ENCODE assay signal across 1 cellular context in the genomic region with DNA sequence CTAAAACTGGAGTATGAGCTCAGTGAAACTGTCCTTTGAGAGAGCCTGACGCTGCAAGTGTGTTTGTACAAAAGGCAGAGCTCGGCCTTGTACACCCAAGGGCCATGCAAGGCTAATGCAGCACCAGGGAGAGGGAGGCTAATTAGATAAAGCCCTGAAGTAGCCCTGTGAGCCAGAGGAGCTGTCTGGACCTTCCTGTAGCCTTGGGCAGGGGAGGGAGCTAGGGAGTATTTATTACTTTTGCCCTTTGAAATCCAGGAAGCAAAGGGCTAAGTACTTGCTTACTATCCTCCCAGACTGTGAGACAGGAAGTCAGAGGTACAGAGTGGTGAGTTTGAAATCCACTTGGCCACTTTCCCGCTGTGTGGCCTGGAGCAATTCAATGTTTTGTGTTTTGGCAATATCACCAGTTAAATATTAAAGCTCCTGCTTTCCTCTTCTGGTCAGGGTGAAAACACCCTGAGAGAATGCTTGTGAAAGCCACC.
TF ChIP-seq lines count a peak whose summit lies in the region.

No MANE protein-coding gene starts in this region.

TF ChIP-seq in HepG2, 621 proteins besides CTCF, POLR2A, EP300 and RAD21 (continues in another document):
- TF ChIP-seq NAIF1 (CRISPR knock-in tag; IDR thresholded peaks at IDR 0.05; ENCODE audit: borderline replicate concordance), result no peak
- no peak for TF ChIP-seq ZFP36 (IDR thresholded peaks at IDR 0.05; ENCODE audit: borderline replicate concordance, low read depth, low read length, partially characterized antibody)
- peak; percentile 42 for TF ChIP-seq POLR2AphosphoS5 (IDR thresholded peaks at IDR 0.05; ENCODE audit: low read depth, low read length)
- no peak for TF ChIP-seq SNAPC2 (CRISPR knock-in tag; IDR thresholded peaks at IDR 0.05)
- TF ChIP-seq, protein P1, sequence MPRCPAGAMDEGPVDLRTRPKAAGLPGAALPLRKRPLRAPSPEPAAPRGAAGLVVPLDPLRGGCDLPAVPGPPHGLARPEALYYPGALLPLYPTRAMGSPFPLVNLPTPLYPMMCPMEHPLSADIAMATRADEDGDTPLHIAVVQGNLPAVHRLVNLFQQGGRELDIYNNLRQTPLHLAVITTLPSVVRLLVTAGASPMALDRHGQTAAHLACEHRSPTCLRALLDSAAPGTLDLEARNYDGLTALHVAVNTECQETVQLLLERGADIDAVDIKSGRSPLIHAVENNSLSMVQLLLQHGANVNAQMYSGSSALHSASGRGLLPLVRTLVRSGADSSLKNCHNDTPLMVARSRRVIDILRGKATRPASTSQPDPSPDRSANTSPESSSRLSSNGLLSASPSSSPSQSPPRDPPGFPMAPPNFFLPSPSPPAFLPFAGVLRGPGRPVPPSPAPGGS (CRISPR knock-in tag; IDR thresholded peaks at IDR 0.05), result no peak
- TF ChIP-seq, protein P2, sequence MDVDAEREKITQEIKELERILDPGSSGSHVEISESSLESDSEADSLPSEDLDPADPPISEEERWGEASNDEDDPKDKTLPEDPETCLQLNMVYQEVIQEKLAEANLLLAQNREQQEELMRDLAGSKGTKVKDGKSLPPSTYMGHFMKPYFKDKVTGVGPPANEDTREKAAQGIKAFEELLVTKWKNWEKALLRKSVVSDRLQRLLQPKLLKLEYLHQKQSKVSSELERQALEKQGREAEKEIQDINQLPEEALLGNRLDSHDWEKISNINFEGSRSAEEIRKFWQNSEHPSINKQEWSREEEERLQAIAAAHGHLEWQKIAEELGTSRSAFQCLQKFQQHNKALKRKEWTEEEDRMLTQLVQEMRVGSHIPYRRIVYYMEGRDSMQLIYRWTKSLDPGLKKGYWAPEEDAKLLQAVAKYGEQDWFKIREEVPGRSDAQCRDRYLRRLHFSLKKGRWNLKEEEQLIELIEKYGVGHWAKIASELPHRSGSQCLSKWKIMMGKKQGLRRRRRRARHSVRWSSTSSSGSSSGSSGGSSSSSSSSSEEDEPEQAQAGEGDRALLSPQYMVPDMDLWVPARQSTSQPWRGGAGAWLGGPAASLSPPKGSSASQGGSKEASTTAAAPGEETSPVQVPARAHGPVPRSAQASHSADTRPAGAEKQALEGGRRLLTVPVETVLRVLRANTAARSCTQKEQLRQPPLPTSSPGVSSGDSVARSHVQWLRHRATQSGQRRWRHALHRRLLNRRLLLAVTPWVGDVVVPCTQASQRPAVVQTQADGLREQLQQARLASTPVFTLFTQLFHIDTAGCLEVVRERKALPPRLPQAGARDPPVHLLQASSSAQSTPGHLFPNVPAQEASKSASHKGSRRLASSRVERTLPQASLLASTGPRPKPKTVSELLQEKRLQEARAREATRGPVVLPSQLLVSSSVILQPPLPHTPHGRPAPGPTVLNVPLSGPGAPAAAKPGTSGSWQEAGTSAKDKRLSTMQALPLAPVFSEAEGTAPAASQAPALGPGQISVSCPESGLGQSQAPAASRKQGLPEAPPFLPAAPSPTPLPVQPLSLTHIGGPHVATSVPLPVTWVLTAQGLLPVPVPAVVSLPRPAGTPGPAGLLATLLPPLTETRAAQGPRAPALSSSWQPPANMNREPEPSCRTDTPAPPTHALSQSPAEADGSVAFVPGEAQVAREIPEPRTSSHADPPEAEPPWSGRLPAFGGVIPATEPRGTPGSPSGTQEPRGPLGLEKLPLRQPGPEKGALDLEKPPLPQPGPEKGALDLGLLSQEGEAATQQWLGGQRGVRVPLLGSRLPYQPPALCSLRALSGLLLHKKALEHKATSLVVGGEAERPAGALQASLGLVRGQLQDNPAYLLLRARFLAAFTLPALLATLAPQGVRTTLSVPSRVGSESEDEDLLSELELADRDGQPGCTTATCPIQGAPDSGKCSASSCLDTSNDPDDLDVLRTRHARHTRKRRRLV (CRISPR knock-in tag; IDR thresholded peaks at IDR 0.05), result no peak
- TF ChIP-seq, protein P3, sequence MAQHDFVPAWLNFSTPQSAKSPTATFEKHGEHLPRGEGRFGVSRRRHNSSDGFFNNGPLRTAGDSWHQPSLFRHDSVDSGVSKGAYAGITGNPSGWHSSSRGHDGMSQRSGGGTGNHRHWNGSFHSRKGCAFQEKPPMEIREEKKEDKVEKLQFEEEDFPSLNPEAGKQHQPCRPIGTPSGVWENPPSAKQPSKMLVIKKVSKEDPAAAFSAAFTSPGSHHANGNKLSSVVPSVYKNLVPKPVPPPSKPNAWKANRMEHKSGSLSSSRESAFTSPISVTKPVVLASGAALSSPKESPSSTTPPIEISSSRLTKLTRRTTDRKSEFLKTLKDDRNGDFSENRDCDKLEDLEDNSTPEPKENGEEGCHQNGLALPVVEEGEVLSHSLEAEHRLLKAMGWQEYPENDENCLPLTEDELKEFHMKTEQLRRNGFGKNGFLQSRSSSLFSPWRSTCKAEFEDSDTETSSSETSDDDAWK (CRISPR knock-in tag; IDR thresholded peaks at IDR 0.05), result no peak
- TF ChIP-seq ZNF598 (CRISPR knock-in tag; IDR thresholded peaks at IDR 0.05; ENCODE audit: borderline replicate concordance), result peak; percentile 22; the same call in 1 of the 2 replicates
- TF ChIP-seq MYC (CRISPR knock-in tag; IDR thresholded peaks at IDR 0.05; ENCODE audit: borderline replicate concordance), result no peak
- no peak for TF ChIP-seq TBX3 (IDR thresholded peaks at IDR 0.05; ENCODE audit: borderline replicate concordance)
- no peak for TF ChIP-seq ATAD3A (CRISPR knock-in tag; IDR thresholded peaks at IDR 0.05)
- TF ChIP-seq, protein P4, sequence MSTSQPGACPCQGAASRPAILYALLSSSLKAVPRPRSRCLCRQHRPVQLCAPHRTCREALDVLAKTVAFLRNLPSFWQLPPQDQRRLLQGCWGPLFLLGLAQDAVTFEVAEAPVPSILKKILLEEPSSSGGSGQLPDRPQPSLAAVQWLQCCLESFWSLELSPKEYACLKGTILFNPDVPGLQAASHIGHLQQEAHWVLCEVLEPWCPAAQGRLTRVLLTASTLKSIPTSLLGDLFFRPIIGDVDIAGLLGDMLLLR (CRISPR knock-in tag; IDR thresholded peaks at IDR 0.05), result no peak
- peak; percentile 36; the same call in 1 of the 2 replicates for TF ChIP-seq ISL2 (CRISPR knock-in tag; IDR thresholded peaks at IDR 0.05)
- TF ChIP-seq MTF1 (CRISPR knock-in tag; IDR thresholded peaks at IDR 0.05), result no peak
- peak; percentile 81 for TF ChIP-seq SAP130 (CRISPR knock-in tag; IDR thresholded peaks at IDR 0.05; ENCODE audit: low read depth)
- no peak for TF ChIP-seq CHD2 (IDR thresholded peaks at IDR 0.05; ENCODE audit: low read depth, low read length)
- TF ChIP-seq ZNF550 (CRISPR knock-in tag; IDR thresholded peaks at IDR 0.05; ENCODE audit: borderline replicate concordance), result no peak
- TF ChIP-seq THAP11 (CRISPR knock-in tag; IDR thresholded peaks at IDR 0.05), result no peak
- no peak for TF ChIP-seq ZNF790 (CRISPR knock-in tag; IDR thresholded peaks at IDR 0.05; ENCODE audit: borderline replicate concordance)
- peak; percentile 70; the same call in 1 of the 2 replicates for TF ChIP-seq ZNF430 (CRISPR knock-in tag; IDR thresholded peaks at IDR 0.05)
- no peak for TF ChIP-seq ZNF766 (CRISPR knock-in tag; IDR thresholded peaks at IDR 0.05; ENCODE audit: borderline replicate concordance)
- TF ChIP-seq, protein P5, sequence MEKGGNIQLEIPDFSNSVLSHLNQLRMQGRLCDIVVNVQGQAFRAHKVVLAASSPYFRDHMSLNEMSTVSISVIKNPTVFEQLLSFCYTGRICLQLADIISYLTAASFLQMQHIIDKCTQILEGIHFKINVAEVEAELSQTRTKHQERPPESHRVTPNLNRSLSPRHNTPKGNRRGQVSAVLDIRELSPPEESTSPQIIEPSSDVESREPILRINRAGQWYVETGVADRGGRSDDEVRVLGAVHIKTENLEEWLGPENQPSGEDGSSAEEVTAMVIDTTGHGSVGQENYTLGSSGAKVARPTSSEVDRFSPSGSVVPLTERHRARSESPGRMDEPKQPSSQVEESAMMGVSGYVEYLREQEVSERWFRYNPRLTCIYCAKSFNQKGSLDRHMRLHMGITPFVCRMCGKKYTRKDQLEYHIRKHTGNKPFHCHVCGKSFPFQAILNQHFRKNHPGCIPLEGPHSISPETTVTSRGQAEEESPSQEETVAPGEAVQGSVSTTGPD (CRISPR knock-in tag; IDR thresholded peaks at IDR 0.05), result peak; percentile 71; the same call in 1 of the 2 replicates
- peak; percentile 46; the same call in 1 of the 2 replicates for TF ChIP-seq RBFOX2 (IDR thresholded peaks at IDR 0.05; ENCODE audit: low read depth, low read length)
- TF ChIP-seq ZNF124 (CRISPR knock-in tag; IDR thresholded peaks at IDR 0.05), result peak; percentile 63; the same call in 1 of the 2 replicates
- TF ChIP-seq SRSF4 (IDR thresholded peaks at IDR 0.05; ENCODE audit: low read depth, low read length, poor library complexity, severe bottlenecking), result no peak
- TF ChIP-seq ZNF660 (CRISPR knock-in tag; IDR thresholded peaks at IDR 0.05; ENCODE audit: borderline replicate concordance, low read depth), result no peak
- TF ChIP-seq, protein P6, sequence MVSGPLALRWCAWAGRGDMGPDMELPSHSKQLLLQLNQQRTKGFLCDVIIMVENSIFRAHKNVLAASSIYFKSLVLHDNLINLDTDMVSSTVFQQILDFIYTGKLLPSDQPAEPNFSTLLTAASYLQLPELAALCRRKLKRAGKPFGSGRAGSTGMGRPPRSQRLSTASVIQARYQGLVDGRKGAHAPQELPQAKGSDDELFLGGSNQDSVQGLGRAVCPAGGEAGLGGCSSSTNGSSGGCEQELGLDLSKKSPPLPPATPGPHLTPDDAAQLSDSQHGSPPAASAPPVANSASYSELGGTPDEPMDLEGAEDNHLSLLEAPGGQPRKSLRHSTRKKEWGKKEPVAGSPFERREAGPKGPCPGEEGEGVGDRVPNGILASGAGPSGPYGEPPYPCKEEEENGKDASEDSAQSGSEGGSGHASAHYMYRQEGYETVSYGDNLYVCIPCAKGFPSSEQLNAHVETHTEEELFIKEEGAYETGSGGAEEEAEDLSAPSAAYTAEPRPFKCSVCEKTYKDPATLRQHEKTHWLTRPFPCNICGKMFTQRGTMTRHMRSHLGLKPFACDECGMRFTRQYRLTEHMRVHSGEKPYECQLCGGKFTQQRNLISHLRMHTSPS (CRISPR knock-in tag; IDR thresholded peaks at IDR 0.05; ENCODE audit: low read depth), result no peak
- TF ChIP-seq ZFX (CRISPR knock-in tag; IDR thresholded peaks at IDR 0.05; ENCODE audit: low read depth), result peak; percentile 50
- TF ChIP-seq, protein P7, sequence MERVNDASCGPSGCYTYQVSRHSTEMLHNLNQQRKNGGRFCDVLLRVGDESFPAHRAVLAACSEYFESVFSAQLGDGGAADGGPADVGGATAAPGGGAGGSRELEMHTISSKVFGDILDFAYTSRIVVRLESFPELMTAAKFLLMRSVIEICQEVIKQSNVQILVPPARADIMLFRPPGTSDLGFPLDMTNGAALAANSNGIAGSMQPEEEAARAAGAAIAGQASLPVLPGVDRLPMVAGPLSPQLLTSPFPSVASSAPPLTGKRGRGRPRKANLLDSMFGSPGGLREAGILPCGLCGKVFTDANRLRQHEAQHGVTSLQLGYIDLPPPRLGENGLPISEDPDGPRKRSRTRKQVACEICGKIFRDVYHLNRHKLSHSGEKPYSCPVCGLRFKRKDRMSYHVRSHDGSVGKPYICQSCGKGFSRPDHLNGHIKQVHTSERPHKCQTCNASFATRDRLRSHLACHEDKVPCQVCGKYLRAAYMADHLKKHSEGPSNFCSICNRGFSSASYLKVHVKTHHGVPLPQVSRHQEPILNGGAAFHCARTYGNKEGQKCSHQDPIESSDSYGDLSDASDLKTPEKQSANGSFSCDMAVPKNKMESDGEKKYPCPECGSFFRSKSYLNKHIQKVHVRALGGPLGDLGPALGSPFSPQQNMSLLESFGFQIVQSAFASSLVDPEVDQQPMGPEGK (CRISPR knock-in tag; IDR thresholded peaks at IDR 0.05), result peak; percentile 21; the same call in 1 of the 2 replicates
- peak; percentile 64 for TF ChIP-seq POLR2G (IDR thresholded peaks at IDR 0.05; ENCODE audit: low read depth, low read length)
- no peak for TF ChIP-seq ZNF569 (CRISPR knock-in tag; IDR thresholded peaks at IDR 0.05; ENCODE audit: borderline replicate concordance)
- TF ChIP-seq SCMH1 (CRISPR knock-in tag; IDR thresholded peaks at IDR 0.05; ENCODE audit: borderline replicate concordance), result no peak
- TF ChIP-seq, protein P8, sequence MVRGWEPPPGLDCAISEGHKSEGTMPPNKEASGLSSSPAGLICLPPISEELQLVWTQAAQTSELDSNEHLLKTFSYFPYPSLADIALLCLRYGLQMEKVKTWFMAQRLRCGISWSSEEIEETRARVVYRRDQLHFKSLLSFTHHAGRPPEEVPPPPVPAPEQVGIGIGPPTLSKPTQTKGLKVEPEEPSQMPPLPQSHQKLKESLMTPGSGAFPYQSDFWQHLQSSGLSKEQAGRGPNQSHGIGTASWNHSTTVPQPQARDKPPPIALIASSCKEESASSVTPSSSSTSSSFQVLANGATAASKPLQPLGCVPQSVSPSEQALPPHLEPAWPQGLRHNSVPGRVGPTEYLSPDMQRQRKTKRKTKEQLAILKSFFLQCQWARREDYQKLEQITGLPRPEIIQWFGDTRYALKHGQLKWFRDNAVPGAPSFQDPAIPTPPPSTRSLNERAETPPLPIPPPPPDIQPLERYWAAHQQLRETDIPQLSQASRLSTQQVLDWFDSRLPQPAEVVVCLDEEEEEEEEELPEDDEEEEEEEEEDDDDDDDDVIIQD (CRISPR knock-in tag; IDR thresholded peaks at IDR 0.05; ENCODE audit: low read depth), result 0 out of 2 replicates have a peak, but pooled peaks have one; percentile 22
- no peak for TF ChIP-seq SUZ12 (IDR thresholded peaks at IDR 0.05; ENCODE audit: low read depth, low read length)
- TF ChIP-seq ZNF678 (CRISPR knock-in tag; IDR thresholded peaks at IDR 0.05), result no peak
- TF ChIP-seq, protein P9, sequence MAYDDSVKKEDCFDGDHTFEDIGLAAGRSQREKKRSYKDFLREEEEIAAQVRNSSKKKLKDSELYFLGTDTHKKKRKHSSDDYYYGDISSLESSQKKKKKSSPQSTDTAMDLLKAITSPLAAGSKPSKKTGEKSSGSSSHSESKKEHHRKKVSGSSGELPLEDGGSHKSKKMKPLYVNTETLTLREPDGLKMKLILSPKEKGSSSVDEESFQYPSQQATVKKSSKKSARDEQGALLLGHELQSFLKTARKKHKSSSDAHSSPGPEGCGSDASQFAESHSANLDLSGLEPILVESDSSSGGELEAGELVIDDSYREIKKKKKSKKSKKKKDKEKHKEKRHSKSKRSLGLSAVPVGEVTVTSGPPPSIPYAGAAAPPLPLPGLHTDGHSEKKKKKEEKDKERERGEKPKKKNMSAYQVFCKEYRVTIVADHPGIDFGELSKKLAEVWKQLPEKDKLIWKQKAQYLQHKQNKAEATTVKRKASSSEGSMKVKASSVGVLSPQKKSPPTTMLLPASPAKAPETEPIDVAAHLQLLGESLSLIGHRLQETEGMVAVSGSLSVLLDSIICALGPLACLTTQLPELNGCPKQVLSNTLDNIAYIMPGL (CRISPR knock-in tag; IDR thresholded peaks at IDR 0.05; ENCODE audit: borderline replicate concordance in 1 of 2, low read depth in 1 of 2), result peak; percentile 37 to 53; a peak in 1 of 4 replicates
- TF ChIP-seq, protein P10, sequence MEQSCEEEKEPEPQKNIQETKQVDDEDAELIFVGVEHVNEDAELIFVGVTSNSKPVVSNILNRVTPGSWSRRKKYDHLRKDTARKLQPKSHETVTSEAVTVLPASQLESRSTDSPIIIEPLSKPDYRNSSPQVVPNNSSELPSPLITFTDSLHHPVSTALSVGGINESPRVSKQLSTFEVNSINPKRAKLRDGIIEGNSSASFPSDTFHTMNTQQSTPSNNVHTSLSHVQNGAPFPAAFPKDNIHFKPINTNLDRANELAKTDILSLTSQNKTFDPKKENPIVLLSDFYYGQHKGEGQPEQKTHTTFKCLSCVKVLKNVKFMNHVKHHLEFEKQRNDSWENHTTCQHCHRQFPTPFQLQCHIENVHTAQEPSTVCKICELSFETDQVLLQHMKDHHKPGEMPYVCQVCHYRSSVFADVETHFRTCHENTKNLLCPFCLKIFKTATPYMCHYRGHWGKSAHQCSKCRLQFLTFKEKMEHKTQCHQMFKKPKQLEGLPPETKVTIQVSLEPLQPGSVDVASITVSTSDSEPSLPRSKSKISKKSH (CRISPR knock-in tag; IDR thresholded peaks at IDR 0.05; ENCODE audit: borderline replicate concordance), result no peak
- TF ChIP-seq JDP2 (CRISPR knock-in tag; IDR thresholded peaks at IDR 0.05; ENCODE audit: borderline replicate concordance), result no peak
- 0 out of 2 replicates have a peak, but pooled peaks have one; percentile 24 for TF ChIP-seq DPF2 (CRISPR knock-in tag; IDR thresholded peaks at IDR 0.05; ENCODE audit: borderline replicate concordance, low read depth)
